In genomic region chr6:170537329-170537728, GRCh38 we compare ENCODE assay signal across 20 cellular contexts. TPM values are rescaled to one million over a fixed set of nuclear protein-coding genes. Genes with fewer than 3 reads are reported as not detected.
DNase-seq lines count a peak whose midpoint lies in the region; ATAC-seq, FAIRE-seq and TF ChIP-seq lines count a peak whose summit lies in the region.
"Had no signal": no experiment of that assay in that cellular context is flagged by ENCODE, and none has a peak within 500 bp of the region (broad histone marks: within the 10 kb centered on the region; RNA-seq: fewer than 3 reads in every experiment).

No MANE protein-coding gene starts in this region.

- in situ Hi-C loops in K562 (cut with MboI): no loop called here

- intact Hi-C loops in K562 (cut with micrococcal nuclease): no loop called here

- no peaks in the 10 kb centered on the region for H3K9me3 ChIP-seq in K562 (replicated peaks; ENCODE audit: control insufficient read depth, insufficient read depth, low read depth, low read length)
- H3K9me3 ChIP-seq in skeletal muscle tissue (ENCODE audit: control insufficient read depth in 3 of 3, low read length in 3 of 3): no peaks in the 10 kb centered on the region
- H3K9me3 ChIP-seq in gastroesophageal sphincter: no peaks in the 10 kb centered on the region
- H3K9me3 ChIP-seq: HAP-1 had no signal

- H3K36me3 ChIP-seq in K562 (ENCODE audit: control insufficient read depth, insufficient read depth, low read length): peaks cover 97% of the 10 kb centered on the region
- peaks cover 54 to 74% (median 74%) of the 10 kb centered on the region in 3 donors for H3K36me3 ChIP-seq in skeletal muscle tissue (ENCODE audit: control insufficient read depth in 3 of 3, insufficient read depth in 3 of 3, low read length in 3 of 3)
- H3K36me3 ChIP-seq in gastroesophageal sphincter: peaks cover 14 to 98% of the 10 kb centered on the region in 2 donors

- H3K4me1 Mint-ChIP-seq in activated naive CD4-positive, alpha-beta T cell treated with anti-CD3 and anti-CD28 coated beads, Interleukin-2, amount 50 U/mL, for 24 hours: peaks cover 23% of the 10 kb centered on the region

- no peak for TF ChIP-seq RAD21 in K562 (CRISPR knock-in tag; conservative IDR thresholded peaks at IDR 0.05 in 1 of 2, IDR thresholded peaks at IDR 0.05 in 1 of 2)

- no peak for TF ChIP-seq EP300 in K562 (IDR thresholded peaks at IDR 0.05; ENCODE audit: low read length)
- TF ChIP-seq EP300 in gastroesophageal sphincter (IDR thresholded peaks at IDR 0.05): no peak

- 88% methylated on average over 4 of the region's 4 CpGs for WGBS in K562 (ENCODE audit: insufficient coverage, low coverage, missing lambda C conversion rate)
- WGBS in gastroesophageal sphincter (ENCODE audit: low coverage in 1 of 2), 2 donors: 79 to 83% methylated on average over 3 to 4 of the region's 4 CpGs

- no peaks in the 10 kb centered on the region for H3K9me3 Mint-ChIP-seq in activated naive CD4-positive, alpha-beta T cell treated with anti-CD3 and anti-CD28 coated beads, Interleukin-2, amount 50 U/mL, for 24 hours
- no peaks in the 10 kb centered on the region for H3K9me3 Mint-ChIP-seq in activated naive CD4-positive, alpha-beta T cell treated with anti-CD3 and anti-CD28 coated beads, Interleukin-2, amount 50 U/mL, for 72 hours
- H3K9me3 Mint-ChIP-seq: CD4-positive, alpha-beta T cell had no signal

- H3K27ac ChIP-seq in K562 (ENCODE audit: extremely low read depth, low read depth, low read length): no peak overlapping the region
- peak overlapping the region; percentile 51 for H3K27ac ChIP-seq in skeletal muscle tissue (ENCODE audit: low read depth, low read length)
- H3K27ac ChIP-seq in gastroesophageal sphincter: no peak overlapping the region

- H3K9ac ChIP-seq in K562 (ENCODE audit: insufficient read depth in 1 of 2, low read depth in 2 of 2, low read length in 2 of 2): no peak overlapping the region
- H3K9ac ChIP-seq in skeletal muscle tissue (ENCODE audit: low read depth in 1 of 3, low read length in 3 of 3): no peak overlapping the region

- BruUV-seq in K562 (replicated peaks; lab: Mats Ljungman, UMichigan): no TSS peak

- H3K27me3 ChIP-seq in K562 (ENCODE audit: control insufficient read depth in 2 of 2, insufficient read depth in 2 of 2, low read length in 2 of 2): no peaks in the 10 kb centered on the region
- no peaks in the 10 kb centered on the region for H3K27me3 ChIP-seq in skeletal muscle tissue (ENCODE audit: control insufficient read depth in 3 of 3, insufficient read depth in 3 of 3, low read length in 3 of 3)
- no peaks in the 10 kb centered on the region for H3K27me3 ChIP-seq in gastroesophageal sphincter

- TF ChIP-seq POLR2A in K562 (conservative IDR thresholded peaks at IDR 0.05): 0 out of 2 replicates have a peak, but pooled peaks have one; percentile 46
- no peak for TF ChIP-seq POLR2A in gastroesophageal sphincter (IDR thresholded peaks at IDR 0.05)

- no peak overlapping the region for H2AFZ ChIP-seq in K562 (ENCODE audit: low read depth, low read length)

- H3K36me3 Mint-ChIP-seq in activated naive CD4-positive, alpha-beta T cell treated with anti-CD3 and anti-CD28 coated beads, Interleukin-2, amount 50 U/mL, for 24 hours: peaks cover 19% of the 10 kb centered on the region
- peaks cover 10 to 28% of the 10 kb centered on the region in 2 donors for H3K36me3 Mint-ChIP-seq in activated naive CD4-positive, alpha-beta T cell treated with anti-CD3 and anti-CD28 coated beads, Interleukin-2, amount 50 U/mL, for 72 hours

- H3K4me3 Mint-ChIP-seq in activated naive CD4-positive, alpha-beta T cell treated with anti-CD3 and anti-CD28 coated beads, Interleukin-2, amount 50 U/mL, for 24 hours: no peak overlapping the region
- H3K4me3 Mint-ChIP-seq: B cell; CD4-positive, alpha-beta T cell had no signal

- H3K4me3 ChIP-seq in K562 (no peak overlapping the region), skeletal muscle tissue (ENCODE audit: low read length in 3 of 3) (no peak overlapping the region), gastroesophageal sphincter (no peak overlapping the region)
- H3K4me3 ChIP-seq: HAP-1 had no signal

- POLR2A ChIA-PET in K562 (lab: Yijun Ruan, JAX): interaction anchor here (1.4 kb wide), 1 partner anchor 12 kb away, joined by 4 read pairs; no protein-coding TSS in a partner anchor

- DNase-seq in activated naive CD4-positive, alpha-beta T cell treated with anti-CD3 and anti-CD28 coated beads, Interleukin-2, amount 50 U/mL, for 72 hours (ENCODE audit: low spot score in 2 of 2): no peak
- no peak for DNase-seq in HTR-8/SVneo (ENCODE audit: insufficient read length, low spot score)
- DNase-seq in K562 (ENCODE audit: extremely low read depth in 1 of 4, low spot score in 3 of 4): no peak
- no peak for DNase-seq in HPDE6-E6E7 (ENCODE audit: extremely low spot score)
- DNase-seq: C1 segment of cervical spinal cord; CD4-positive, alpha-beta T cell; DMS153; DMS79 treated with DMSO at 0.1 percent for 48 hours; EL; GOT3; IMR-90 had no signal

- H3K27me3 Mint-ChIP-seq in activated naive CD4-positive, alpha-beta T cell treated with anti-CD3 and anti-CD28 coated beads, Interleukin-2, amount 50 U/mL, for 24 hours: no peaks in the 10 kb centered on the region
- H3K27me3 Mint-ChIP-seq: B cell; CD4-positive, alpha-beta T cell had no signal

- H3K27ac Mint-ChIP-seq in activated naive CD4-positive, alpha-beta T cell treated with anti-CD3 and anti-CD28 coated beads, Interleukin-2, amount 50 U/mL, for 24 hours: peak overlapping the region; percentile 36
- peak overlapping the region in 1 of 2 donors; percentile 86 for H3K27ac Mint-ChIP-seq in activated naive CD4-positive, alpha-beta T cell treated with anti-CD3 and anti-CD28 coated beads, Interleukin-2, amount 50 U/mL, for 72 hours
- H3K27ac Mint-ChIP-seq: B cell; CD4-positive, alpha-beta T cell had no signal

- H3K79me2 ChIP-seq in K562 (ENCODE audit: control insufficient read depth, insufficient read depth, low read length): peaks cover 33% of the 10 kb centered on the region; the same call in 2 of the 3 replicates

- H3K9me1 ChIP-seq in K562 (ENCODE audit: control insufficient read depth, insufficient read depth, low read length): no peaks in the 10 kb centered on the region

- no peak for ATAC-seq in activated naive CD4-positive, alpha-beta T cell treated with anti-CD3 and anti-CD28 coated beads, Interleukin-2, amount 50 U/mL, for 72 hours
- no peak for ATAC-seq in K562
- no peak for ATAC-seq in gastroesophageal sphincter

- CTCF ChIA-PET in K562 (lab: Yijun Ruan, JAX; ENCODE audit: low intra/inter-chr PET ratio): no interaction called here

- H3K4me2 ChIP-seq in K562 (ENCODE audit: insufficient read depth, low read length): no peak overlapping the region

- TF ChIP-seq CTCF in K562 (IDR thresholded peaks at IDR 0.05 in 2 of 3, conservative IDR thresholded peaks at IDR 0.05 in 1 of 3; ENCODE audit: insufficient read depth in 2 of 3, low read depth in 1 of 3, low read length in 3 of 3): no peak
- no peak for TF ChIP-seq CTCF in gastroesophageal sphincter (IDR thresholded peaks at IDR 0.05)

- peaks cover 16% of the 10 kb centered on the region; the same call in 1 of the 2 replicates for H4K20me1 ChIP-seq in K562 (replicated peaks; ENCODE audit: control insufficient read depth, insufficient read depth, low read length)

- FAIRE-seq in HTR-8/SVneo (lab: Jason Lieb, UNC) (peak; percentile 28), K562 (lab: Jason Lieb, UNC) (no peak)
- FAIRE-seq: A204.1, D721Med, G401.6, GM19239 had no signal

- no peaks in the 10 kb centered on the region for H3K4me1 ChIP-seq in K562 (replicated peaks in 1 of 2; ENCODE audit: control insufficient read depth in 2 of 2, insufficient read depth in 2 of 2, low read length in 2 of 2)
- H3K4me1 ChIP-seq in skeletal muscle tissue (ENCODE audit: control insufficient read depth in 3 of 3, insufficient read depth in 3 of 3, low read length in 3 of 3): peaks cover 0 to 8% (median 4%) of the 10 kb centered on the region in 3 donors
- peaks cover 0 to 12% (median 0%) of the 10 kb centered on the region in 3 donors for H3K4me1 ChIP-seq in gastroesophageal sphincter
- H3K4me1 ChIP-seq: HAP-1 had no signal

RNA-seq across cellular contexts. Expression of gene PSMB1, which starts 15.8 kb away (rescaled TPM):
- total RNA-seq in activated naive CD4-positive, alpha-beta T cell treated with anti-CD3 and anti-CD28 coated beads, Interleukin-2, amount 50 U/mL, for 72 hours: 100 to 1,000 TPM; 206 to 223 TPM
- total RNA-seq in K562 (2011; cell fraction: chromatin; rRNA removed; ENCODE audit: low replicate concordance): 72.7 and 111 TPM in 2 replicates
- total RNA-seq in K562 (2011; cell fraction: nucleolus; rRNA removed): 100 and 101 TPM in 2 replicates
- total RNA-seq in K562 (2011; cell fraction: nucleoplasm; rRNA removed): 147 and 174 TPM in 2 replicates
- total RNA-seq in K562 (2014; rRNA removed) (567 and 884 TPM in 2 replicates), K562 (2014; rRNA removed; fragmentation: Illumina TruSeq; extraction: Trizol) (716 and 737 TPM in 2 replicates), K562 (2015; rRNA removed; fragmentation: Illumina TruSeq; extraction: Trizol) (566 and 591 TPM in 2 replicates), K562 (2021) (431 and 447 TPM in 2 replicates), skeletal muscle tissue (244 TPM), gastroesophageal sphincter (100 to 1,000 TPM; 213 to 271 (median 237) TPM)
- polyA plus RNA-seq in K562 (2011; rRNA removed) (857 and 1,105 TPM in 2 replicates), K562 (2014; fragmentation: Illumina TruSeq; extraction: Trizol) (549 and 609 TPM in 2 replicates), K562 (2014; fragmentation: Nextera tagmentation; extraction: Ambion mirVana) (1,000 to 10,000 TPM; 2,334 to 2,953 TPM), K562 (2014; rRNA removed) (1,180 and 1,187 TPM in 2 replicates)
- 941 and 1,174 TPM in 2 replicates for polyA plus RNA-seq in K562 (2011; cell fraction: cytosol; rRNA removed)
- 261 and 404 TPM in 2 replicates for polyA plus RNA-seq in K562 (2011; cell fraction: nucleus; rRNA removed)
- polyA plus RNA-seq in K562 (2012): 418 and 567 TPM in 2 replicates
- 647 and 767 TPM in 2 replicates for polyA minus RNA-seq in K562 (2011; rRNA and poly(A)+ RNA removed)
- 227 and 288 TPM in 2 replicates for polyA minus RNA-seq in K562 (2011; cell fraction: cytosol; rRNA and poly(A)+ RNA removed)
- 41.3 and 70.0 TPM in 2 replicates for polyA minus RNA-seq in K562 (2011; cell fraction: nucleus; rRNA and poly(A)+ RNA removed)

RNA-seq across cellular contexts. Expression of gene TBP, which starts 16.8 kb away (rescaled TPM):
- total RNA-seq in activated naive CD4-positive, alpha-beta T cell treated with anti-CD3 and anti-CD28 coated beads, Interleukin-2, amount 50 U/mL, for 72 hours: 10 to 100 TPM; 24.2 to 26.2 TPM
- 37.1 and 48.4 TPM in 2 replicates for total RNA-seq in K562 (2011; cell fraction: chromatin; rRNA removed; ENCODE audit: low replicate concordance)
- total RNA-seq in K562 (2011; cell fraction: nucleolus; rRNA removed): 19.2 and 21.6 TPM in 2 replicates
- total RNA-seq in K562 (2011; cell fraction: nucleoplasm; rRNA removed): 30.4 and 38.7 TPM in 2 replicates
- 39.5 and 48.8 TPM in 2 replicates for total RNA-seq in K562 (2014; rRNA removed)
- total RNA-seq in K562 (2014; rRNA removed; fragmentation: Illumina TruSeq; extraction: Trizol): 28.9 and 29.4 TPM in 2 replicates
- 24.5 and 28.5 TPM in 2 replicates for total RNA-seq in K562 (2015; rRNA removed; fragmentation: Illumina TruSeq; extraction: Trizol)
- total RNA-seq in K562 (2021): 31.7 and 36.0 TPM in 2 replicates
- 34.9 and 39.0 TPM in 2 replicates for polyA plus RNA-seq in K562 (2011; rRNA removed)
- 26.0 and 77.2 TPM in 2 replicates for polyA plus RNA-seq in K562 (2011; cell fraction: cytosol; rRNA removed)
- 46.7 and 53.4 TPM in 2 replicates for polyA plus RNA-seq in K562 (2011; cell fraction: nucleus; rRNA removed)
- polyA plus RNA-seq in K562 (2012): 27.0 and 32.7 TPM in 2 replicates
- 52.1 and 56.4 TPM in 2 replicates for polyA plus RNA-seq in K562 (2014; fragmentation: Illumina TruSeq; extraction: Trizol)
- 10 to 100 TPM; 61.3 to 86.1 TPM for polyA plus RNA-seq in K562 (2014; fragmentation: Nextera tagmentation; extraction: Ambion mirVana)
- polyA plus RNA-seq in K562 (2014; rRNA removed): 40.6 and 47.0 TPM in 2 replicates
- polyA minus RNA-seq in K562 (2011; rRNA and poly(A)+ RNA removed): 27.2 and 31.3 TPM in 2 replicates
- 13.9 and 17.4 TPM in 2 replicates for polyA minus RNA-seq in K562 (2011; cell fraction: cytosol; rRNA and poly(A)+ RNA removed)
- 14.7 and 16.9 TPM in 2 replicates for polyA minus RNA-seq in K562 (2011; cell fraction: nucleus; rRNA and poly(A)+ RNA removed)
- total RNA-seq in skeletal muscle tissue: 11.0 TPM
- 10 to 100 TPM; 12.1 to 21.8 (median 14.8) TPM for total RNA-seq in gastroesophageal sphincter

RNA-seq across cellular contexts. Expression of gene PDCD2, which starts 47.1 kb away (rescaled TPM):
- total RNA-seq in activated naive CD4-positive, alpha-beta T cell treated with anti-CD3 and anti-CD28 coated beads, Interleukin-2, amount 50 U/mL, for 72 hours: 100 to 1,000 TPM in 1 of 2 donors, 10 to 100 TPM in 1; 65.1 to 117 TPM
- 76.0 and 134 TPM in 2 replicates for total RNA-seq in K562 (2011; cell fraction: chromatin; rRNA removed; ENCODE audit: low replicate concordance)
- 54.9 and 57.7 TPM in 2 replicates for total RNA-seq in K562 (2011; cell fraction: nucleolus; rRNA removed)
- total RNA-seq in K562 (2011; cell fraction: nucleoplasm; rRNA removed): 97.5 and 142 TPM in 2 replicates
- total RNA-seq in K562 (2014; rRNA removed) (343 and 377 TPM in 2 replicates), K562 (2014; rRNA removed; fragmentation: Illumina TruSeq; extraction: Trizol) (339 and 365 TPM in 2 replicates), K562 (2015; rRNA removed; fragmentation: Illumina TruSeq; extraction: Trizol) (238 and 276 TPM in 2 replicates), K562 (2021) (276 and 291 TPM in 2 replicates), skeletal muscle tissue (36.0 TPM), gastroesophageal sphincter (10 to 100 TPM; 52.0 to 59.3 (median 56.1) TPM)
- polyA plus RNA-seq in K562 (2011; rRNA removed) (297 and 378 TPM in 2 replicates), K562 (2014; fragmentation: Illumina TruSeq; extraction: Trizol) (277 and 318 TPM in 2 replicates), K562 (2014; fragmentation: Nextera tagmentation; extraction: Ambion mirVana) (100 to 1,000 TPM in 1 of 2 experiments, 10 to 100 TPM in 1; 67.3 to 105 TPM), K562 (2014; rRNA removed) (392 and 430 TPM in 2 replicates)
- polyA plus RNA-seq in K562 (2011; cell fraction: cytosol; rRNA removed): 197 and 320 TPM in 2 replicates
- 192 and 207 TPM in 2 replicates for polyA plus RNA-seq in K562 (2011; cell fraction: nucleus; rRNA removed)
- 196 and 278 TPM in 2 replicates for polyA plus RNA-seq in K562 (2012)
- polyA minus RNA-seq in K562 (2011; rRNA and poly(A)+ RNA removed): 155 and 159 TPM in 2 replicates
- polyA minus RNA-seq in K562 (2011; cell fraction: cytosol; rRNA and poly(A)+ RNA removed): 70.4 and 109 TPM in 2 replicates
- polyA minus RNA-seq in K562 (2011; cell fraction: nucleus; rRNA and poly(A)+ RNA removed): 60.9 and 93.0 TPM in 2 replicates
